Comparison of ENCODE assay signal across 21 cellular contexts in the genomic region with DNA sequence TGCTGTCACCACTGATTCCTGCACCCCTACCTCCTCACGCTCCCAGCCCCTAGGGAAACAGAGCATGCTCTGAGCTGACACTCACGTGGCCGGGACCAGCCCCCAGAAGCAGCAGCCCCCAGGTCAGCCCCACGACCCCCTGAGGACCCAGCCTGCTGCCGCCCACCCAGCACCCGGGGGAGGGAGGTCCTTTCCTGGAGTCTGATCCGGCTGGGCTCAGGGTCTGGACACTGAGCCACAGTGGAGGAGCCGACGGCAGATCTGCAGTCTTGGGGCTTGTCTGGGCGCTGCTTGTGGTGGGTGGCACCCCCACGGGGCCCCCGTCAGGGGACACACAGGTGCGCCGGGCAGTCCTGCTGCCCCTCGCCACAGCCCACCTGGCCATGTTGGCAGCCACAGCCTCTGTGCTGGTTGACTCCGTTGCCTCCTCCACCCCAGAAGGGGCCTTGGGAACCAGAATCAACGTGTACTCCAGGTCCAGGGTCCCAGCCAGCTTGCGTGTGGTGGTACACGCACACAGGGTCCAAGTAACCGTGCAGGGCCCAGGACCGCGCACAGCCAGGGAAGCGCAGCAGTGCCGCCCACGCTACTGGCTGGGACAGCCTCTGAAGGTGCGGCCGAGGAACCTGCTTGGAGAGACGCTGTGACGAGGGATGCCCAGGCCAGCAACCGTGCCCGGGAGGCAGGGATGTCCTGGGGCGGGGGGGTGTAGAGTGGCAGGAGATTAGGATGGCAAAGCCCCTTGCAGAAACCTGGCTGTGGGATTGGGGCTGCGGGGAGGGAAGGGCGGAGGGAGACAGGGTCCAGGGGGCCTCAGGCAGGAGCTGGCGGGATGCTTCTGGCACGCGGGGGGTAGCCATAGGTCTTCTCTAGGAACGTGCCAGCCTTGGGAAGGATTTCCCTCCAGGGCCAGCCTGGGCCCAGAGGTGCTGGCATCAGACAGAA. TPM values are rescaled to one million over a fixed set of nuclear protein-coding genes. Genes with fewer than 3 reads are reported as not detected.
A peak's percentile ranks its signal among the peaks of the same experiment; 100 is the strongest.
DNase-seq lines count a peak whose midpoint lies in the region; ATAC-seq and TF ChIP-seq lines count a peak whose summit lies in the region.
"Had no signal": no experiment of that assay in that cellular context is flagged by ENCODE, and none has a peak within 500 bp of the region (broad histone marks: within the 10 kb centered on the region; RNA-seq: fewer than 3 reads in every experiment).

No MANE protein-coding gene starts in this region.

- H3K9me3 ChIP-seq in SK-N-SH (no peaks in the 10 kb centered on the region), stomach smooth muscle (ENCODE audit: control insufficient read depth in 2 of 2, low read length in 2 of 2) (no peaks in the 10 kb centered on the region)
- H3K9me3 ChIP-seq: tibial artery had no signal

- no peak for TF ChIP-seq RAD21 in SK-N-SH (IDR thresholded peaks at IDR 0.05; ENCODE audit: low read length)

- H3K79me2 ChIP-seq in SK-N-SH (ENCODE audit: insufficient read depth) = no peaks in the 10 kb centered on the region

- H3K27ac ChIP-seq in SK-N-SH (ENCODE audit: low read depth in 2 of 2, low read length in 1 of 2) (peak overlapping the region in 1 of 2 experiments; percentile 96; a peak in 2 of 4 replicates), stomach smooth muscle (ENCODE audit: low read length) (peak overlapping the region; percentile 84)
- H3K27ac ChIP-seq: tibial artery had no signal

- H3K9ac ChIP-seq in SK-N-SH (no peak overlapping the region), stomach smooth muscle (ENCODE audit: low read length in 2 of 2) (no peak overlapping the region)

- peak overlapping the region in 4 of 5 experiments; percentile 45 to 86 (median 68) for H3K27ac Mint-ChIP-seq in brain
- H3K27ac Mint-ChIP-seq: activated CD8-positive, alpha-beta T cell treated with anti-CD3 and anti-CD28 coated beads, Interleukin-2, amount 10 ng/mL, durations not matched to agents 7 days and 5 days; T-cell had no signal

- H3K4me1 ChIP-seq in SK-N-SH (ENCODE audit: control insufficient read depth in 1 of 2, insufficient read depth in 2 of 2, low read depth in 1 of 2, low read length in 1 of 2) = peaks cover 0 to 54% of the 10 kb centered on the region in 2 experiments; a peak in 1 of 4 replicates
- peaks cover 35% of the 10 kb centered on the region for H3K4me1 ChIP-seq in stomach smooth muscle (ENCODE audit: control insufficient read depth, insufficient read depth, low read length)

- H3K27me3 ChIP-seq in SK-N-SH (ENCODE audit: insufficient read depth) (no peaks in the 10 kb centered on the region), stomach smooth muscle (ENCODE audit: control insufficient read depth in 1 of 2, insufficient read depth in 2 of 2, low read length in 2 of 2) (peaks cover 0 to 6% of the 10 kb centered on the region in 2 donors)

- no peak for TF ChIP-seq CTCF in SK-N-SH (IDR thresholded peaks at IDR 0.05)
- TF ChIP-seq CTCF in brain (conservative IDR thresholded peaks at IDR 0.05) = no peak

- no peak overlapping the region for H3K4me2 ChIP-seq in SK-N-SH

- TF ChIP-seq EP300 in SK-N-SH (IDR thresholded peaks at IDR 0.05; ENCODE audit: borderline replicate concordance in 1 of 2, low read depth in 1 of 2, low read length in 1 of 2) = no peak

- peaks cover 6% of the 10 kb centered on the region for H3K4me1 Mint-ChIP-seq in brain

- H3K9me2 ChIP-seq in SK-N-SH = no peaks in the 10 kb centered on the region

- 0 out of 2 replicates have a peak, but pooled peaks cover 3% of the 10 kb centered on the region for H4K20me1 ChIP-seq in SK-N-SH (ENCODE audit: insufficient read depth)

- H3K36me3 ChIP-seq in SK-N-SH (replicated peaks in 1 of 2; ENCODE audit: control insufficient read depth in 1 of 2, insufficient read depth in 2 of 2, low read length in 1 of 2) = peaks cover 0 to 22% of the 10 kb centered on the region in 2 experiments
- H3K36me3 ChIP-seq in stomach smooth muscle (ENCODE audit: control insufficient read depth in 2 of 2, insufficient read depth in 2 of 2, low read length in 2 of 2) = peaks cover 0 to 2% of the 10 kb centered on the region in 2 donors

- H3K9me3 Mint-ChIP-seq in brain = no peaks in the 10 kb centered on the region
- H3K9me3 Mint-ChIP-seq: T-cell had no signal

- H3K4me3 Mint-ChIP-seq in brain = no peak overlapping the region
- H3K4me3 Mint-ChIP-seq: activated CD8-positive, alpha-beta T cell treated with anti-CD3 and anti-CD28 coated beads, Interleukin-2, amount 10 ng/mL, durations not matched to agents 7 days and 5 days; T-cell had no signal

- no peaks in the 10 kb centered on the region for H3F3A ChIP-seq in SK-N-SH (replicated peaks; ENCODE audit: insufficient read depth)

- H3K27me3 Mint-ChIP-seq in brain = no peaks in the 10 kb centered on the region
- H3K27me3 Mint-ChIP-seq: T-cell had no signal

- DNase-seq in SK-N-SH (no peak), sciatic nerve (ENCODE audit: low spot score) (no peak), islet precursor cell (no peak)
- DNase-seq: activated CD4-positive, alpha-beta T cell treated with anti-CD3 and anti-CD28 coated beads for 1 hour; activated CD8-positive, alpha-beta T cell treated with anti-CD3 and anti-CD28 coated beads, Interleukin-2, amount 10 ng/mL, durations not matched to agents 7 days and 5 days; activated gamma-delta T cell; Calu3; kidney; NCI-H1105; NCI-H2029; NCI-H345; Right ventricle myocardium superior; stimulated activated CD4-positive, alpha-beta T cell treated with anti-CD3 and anti-CD28 coated beads, Interleukin-4, amount 100 ng/mL, for 24 hours; stimulated activated naive CD8-positive, alpha-beta T cell treated with anti-CD3 and anti-CD28 coated beads, Interleukin-15, Interleukin-2, amounts not matched to agents 100 U/mL and 50 U/mL, for 24 hours; T-cell; tibial artery had no signal

- H3K4me3 ChIP-seq in SK-N-SH (ENCODE audit: low read depth in 2 of 2, low read length in 1 of 2) (no peak overlapping the region), stomach smooth muscle (ENCODE audit: low read length in 2 of 2) (no peak overlapping the region)
- H3K4me3 ChIP-seq: coronary artery, GM23248, tibial artery had no signal

- POLR2A ChIA-PET in SK-N-SH (lab: Yijun Ruan, JAX) = interaction anchor here (1.4 kb wide), 1 partner anchor 12 kb away, joined by 3 read pairs; no protein-coding TSS in a partner anchor

- H2AFZ ChIP-seq in SK-N-SH (ENCODE audit: low read depth) = no peak overlapping the region
- H2AFZ ChIP-seq: GM23248 had no signal

- intact Hi-C loops in sciatic nerve (cut with DNase I) = no loop called here

- 97% methylated on average over 16 of the region's 38 CpGs for WGBS in SK-N-SH (ENCODE audit: low lambda C conversion rate)

- ATAC-seq in SK-N-SH treated with all-trans-retinoic acid at 6 μM for 48 hours (no peak), sciatic nerve (no peak)
- ATAC-seq: activated CD8-positive, alpha-beta T cell treated with anti-CD3 and anti-CD28 coated beads, Interleukin-2, amount 10 ng/mL, durations not matched to agents 7 days and 5 days; stimulated activated naive CD8-positive, alpha-beta T cell treated with anti-CD3 and anti-CD28 coated beads, Interleukin-15, Interleukin-2, amounts not matched to agents 100 U/mL and 50 U/mL, for 24 hours; T-cell had no signal

- CTCF ChIA-PET in SK-N-SH (lab: Yijun Ruan, JAX) = interaction anchor here (1.6 to 6.8 kb wide), 5 partner anchors 9 to 48 kb away, joined by 5 to 65 read pairs (median 28); a partner anchor contains a TSS

- no peaks in the 10 kb centered on the region for H3K36me3 Mint-ChIP-seq in brain
- H3K36me3 Mint-ChIP-seq: T-cell had no signal

TF ChIP-seq in SK-N-SH, 30 proteins besides CTCF, POLR2A, EP300 and RAD21 (continues in another document):
- TF ChIP-seq FOSL2 (IDR thresholded peaks at IDR 0.05; ENCODE audit: borderline replicate concordance, low read depth) = no peak

TF ChIP-seq in SK-N-SH treated with all-trans-retinoic acid at 6 μM for 48 hours, 23 proteins besides CTCF, POLR2A, EP300 and RAD21 (continues in another document):
- TF ChIP-seq SNAI2 (CRISPR knock-in tag; IDR thresholded peaks at IDR 0.05) = no peak
- no peak for TF ChIP-seq ZFP3 (CRISPR knock-in tag; IDR thresholded peaks at IDR 0.05)
- no peak for TF ChIP-seq BACH2 (CRISPR knock-in tag; IDR thresholded peaks at IDR 0.05; ENCODE audit: borderline replicate concordance)
- TF ChIP-seq, protein P1, sequence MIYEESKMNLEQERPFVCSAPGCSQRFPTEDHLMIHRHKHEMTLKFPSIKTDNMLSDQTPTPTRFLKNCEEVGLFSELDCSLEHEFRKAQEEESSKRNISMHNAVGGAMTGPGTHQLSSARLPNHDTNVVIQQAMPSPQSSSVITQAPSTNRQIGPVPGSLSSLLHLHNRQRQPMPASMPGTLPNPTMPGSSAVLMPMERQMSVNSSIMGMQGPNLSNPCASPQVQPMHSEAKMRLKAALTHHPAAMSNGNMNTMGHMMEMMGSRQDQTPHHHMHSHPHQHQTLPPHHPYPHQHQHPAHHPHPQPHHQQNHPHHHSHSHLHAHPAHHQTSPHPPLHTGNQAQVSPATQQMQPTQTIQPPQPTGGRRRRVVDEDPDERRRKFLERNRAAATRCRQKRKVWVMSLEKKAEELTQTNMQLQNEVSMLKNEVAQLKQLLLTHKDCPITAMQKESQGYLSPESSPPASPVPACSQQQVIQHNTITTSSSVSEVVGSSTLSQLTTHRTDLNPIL (CRISPR knock-in tag; IDR thresholded peaks at IDR 0.05; ENCODE audit: low read depth) = no peak
- TF ChIP-seq OSR1 (CRISPR knock-in tag; IDR thresholded peaks at IDR 0.05) = no peak

RNA-seq across cellular contexts. Expression of a gene that starts 3.5 kb away (rescaled TPM):
- 24.5 and 40.6 TPM in 2 replicates for polyA plus RNA-seq in SK-N-SH (2012; rRNA removed)
- 21.5 and 26.9 TPM in 2 replicates for polyA plus RNA-seq in SK-N-SH (2012; cell fraction: cytosol; rRNA removed)
- 20.8 and 42.6 TPM in 2 replicates for polyA plus RNA-seq in SK-N-SH (2012; cell fraction: nucleus; rRNA removed)
- polyA plus RNA-seq in brain (ENCODE audit: insufficient read depth, low read depth, low replicate concordance) = 33.5 TPM
- 24.6 TPM for total RNA-seq in sciatic nerve

RNA-seq across cellular contexts. Expression of a gene that starts 13.4 kb away (rescaled TPM):
- 1.1 and 1.7 TPM in 2 replicates for polyA plus RNA-seq in SK-N-SH (2012; rRNA removed)
- 0.40 and 1.1 TPM in 2 replicates for polyA plus RNA-seq in SK-N-SH (2012; cell fraction: cytosol; rRNA removed)
- 6.4 and 12.1 TPM in 2 replicates for polyA plus RNA-seq in SK-N-SH (2012; cell fraction: nucleus; rRNA removed)
- 0.58 TPM for polyA plus RNA-seq in brain (ENCODE audit: insufficient read depth, low read depth, low replicate concordance)
- total RNA-seq in sciatic nerve = 4.0 TPM

RNA-seq across cellular contexts. Expression of a gene that starts 32.7 kb away (rescaled TPM):
- 22.8 and 26.7 TPM in 2 replicates for polyA plus RNA-seq in SK-N-SH (2012; rRNA removed)
- 8.0 and 15.6 TPM in 2 replicates for polyA plus RNA-seq in SK-N-SH (2012; cell fraction: cytosol; rRNA removed)
- polyA plus RNA-seq in SK-N-SH (2012; cell fraction: nucleus; rRNA removed) = 105 and 135 TPM in 2 replicates
- 83.8 TPM for polyA plus RNA-seq in brain (ENCODE audit: insufficient read depth, low read depth, low replicate concordance)
- 43.7 TPM for total RNA-seq in sciatic nerve

RNA-seq across cellular contexts. Expression of a gene that starts 39.9 kb away (rescaled TPM):
- polyA plus RNA-seq in SK-N-SH (2012; rRNA removed) (7.7 and 9.2 TPM in 2 replicates), brain (ENCODE audit: insufficient read depth, low read depth, low replicate concordance) (9.4 TPM)
- polyA plus RNA-seq in SK-N-SH (2012; cell fraction: cytosol; rRNA removed) = 3.5 and 4.8 TPM in 2 replicates
- polyA plus RNA-seq in SK-N-SH (2012; cell fraction: nucleus; rRNA removed) = 46.5 and 53.2 TPM in 2 replicates
- 9.9 TPM for total RNA-seq in sciatic nerve

RNA-seq across cellular contexts. Expression of a gene that starts 50.4 kb away (rescaled TPM):
- polyA plus RNA-seq in SK-N-SH (2012; rRNA removed) = 71.3 and 75.0 TPM in 2 replicates
- polyA plus RNA-seq in SK-N-SH (2012; cell fraction: cytosol; rRNA removed) = 50.1 and 53.1 TPM in 2 replicates
- polyA plus RNA-seq in SK-N-SH (2012; cell fraction: nucleus; rRNA removed) = 216 and 221 TPM in 2 replicates
- 27.2 TPM for polyA plus RNA-seq in brain (ENCODE audit: insufficient read depth, low read depth, low replicate concordance)
- 39.7 TPM for total RNA-seq in sciatic nerve
